Comparison of ENCODE assay signal across 11 cellular contexts in the genomic region with DNA sequence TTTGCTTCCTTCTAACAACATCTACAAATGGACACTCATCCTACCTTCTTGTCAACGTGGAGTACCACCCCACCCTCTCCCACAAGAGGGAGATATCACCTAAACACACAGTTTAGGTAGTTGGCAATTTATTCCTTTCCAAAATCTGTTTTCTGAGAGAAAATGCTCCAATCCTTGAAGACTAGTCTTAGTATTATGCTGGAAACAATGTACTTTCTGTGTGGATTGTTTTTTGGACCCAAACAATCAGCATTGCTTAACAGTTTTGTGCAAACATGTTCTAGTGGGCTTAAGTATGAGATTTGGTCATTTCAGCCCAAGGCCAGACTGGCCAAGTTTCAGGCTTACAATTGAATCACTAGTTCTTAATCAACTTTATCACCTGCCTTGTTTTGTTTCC.
DNase-seq lines count a peak whose midpoint lies in the region; TF ChIP-seq lines count a peak whose summit lies in the region.
"Had no signal": no experiment of that assay in that cellular context is flagged by ENCODE, and none has a peak within 500 bp of the region (broad histone marks: within the 10 kb centered on the region; RNA-seq: fewer than 3 reads in every experiment).

No MANE protein-coding gene starts in this region.

- TF ChIP-seq CTCF in chondrocyte (IDR thresholded peaks at IDR 0.05): peak; percentile 77
- TF ChIP-seq CTCF in GM13976 (IDR thresholded peaks at IDR 0.05; ENCODE audit: borderline replicate concordance, control extremely low read depth, extremely low read depth, insufficient read depth, missing control alignments): no peak

- DNase-seq in EL (peak; percentile 25), NAMALWA (ENCODE audit: low spot score) (peak; percentile 27), chondrocyte (ENCODE audit: low spot score) (no peak), lung microvascular endothelial cell (ENCODE audit: low read depth in 2 of 2) (peak; percentile 19 to 60), NCI-H2171 treated with DMSO at 0.1 percent for 48 hours (lab: John Stamatoyannopoulos, UW) (no peak), GM13976 (ENCODE audit: low spot score) (no peak)
- no peak for DNase-seq in effector memory CD4-positive, alpha-beta T cell
- no peak for DNase-seq in stimulated activated CD4-positive, alpha-beta T cell treated with anti-CD3 and anti-CD28 coated beads, Interleukin-15, amount 100 ng/mL, for 24 hours
- DNase-seq: NCI-H1105 treated with DMSO at 0.1 percent for 48 hours had no signal

- no peaks in the 10 kb centered on the region for H3K36me3 ChIP-seq in effector memory CD4-positive, alpha-beta T cell (ENCODE audit: control insufficient read depth, insufficient read depth, low read length)

- H3K9me3 ChIP-seq in effector memory CD4-positive, alpha-beta T cell (ENCODE audit: control insufficient read depth, low read length): no peaks in the 10 kb centered on the region
- H3K9me3 ChIP-seq: mucosa of descending colon had no signal

- H3K27ac Mint-ChIP-seq in chondrocyte (ENCODE audit: unreplicated experiment): no peak overlapping the region

- no peak overlapping the region for H3K4me3 ChIP-seq in effector memory CD4-positive, alpha-beta T cell (ENCODE audit: insufficient read depth, low read depth, low read length, poor library complexity, severe bottlenecking)
- H3K4me3 ChIP-seq: mucosa of descending colon had no signal

- H3K4me3 Mint-ChIP-seq in chondrocyte (ENCODE audit: unreplicated experiment): no peak overlapping the region
- H3K4me3 Mint-ChIP-seq: central memory CD8-positive, alpha-beta T cell had no signal

- no peaks in the 10 kb centered on the region for H3K27me3 ChIP-seq in effector memory CD4-positive, alpha-beta T cell (replicated peaks; ENCODE audit: control insufficient read depth, insufficient read depth, low read length, poor library complexity, severe bottlenecking)

- H3K27me3 Mint-ChIP-seq in chondrocyte (ENCODE audit: low read depth): no peaks in the 10 kb centered on the region

- no peaks in the 10 kb centered on the region for H3K9me3 Mint-ChIP-seq in chondrocyte (ENCODE audit: low read depth)
- H3K9me3 Mint-ChIP-seq: central memory CD8-positive, alpha-beta T cell had no signal

- no peaks in the 10 kb centered on the region for H3K4me1 ChIP-seq in effector memory CD4-positive, alpha-beta T cell (ENCODE audit: control insufficient read depth, insufficient read depth, low read length, poor library complexity, severe bottlenecking)

- no peaks in the 10 kb centered on the region for H3K36me3 Mint-ChIP-seq in chondrocyte (ENCODE audit: low read depth)

- no peaks in the 10 kb centered on the region for H3K4me1 Mint-ChIP-seq in chondrocyte (ENCODE audit: low read depth)
- H3K4me1 Mint-ChIP-seq: central memory CD8-positive, alpha-beta T cell had no signal

- H3K27ac ChIP-seq in effector memory CD4-positive, alpha-beta T cell (ENCODE audit: insufficient read depth, low read length, poor library complexity, severe bottlenecking): no peak overlapping the region

- in situ Hi-C loops in GM13976 (cut with MboI; ENCODE audit: low sequenced_read_pairs, unreplicated experiment): no loop called here

Comparison
In these comparisons a context has a peak if more than half of its experiments do, and no peak if none do; other contexts are left out.
1. DNase-seq: peak in EL (single experiment), NAMALWA (single experiment) and lung microvascular endothelial cell (2 of 2); none in chondrocyte (single experiment), effector memory CD4-positive, alpha-beta T cell (0 of 3), NCI-H2171 treated with DMSO at 0.1 percent for 48 hours (single experiment), stimulated activated CD4-positive, alpha-beta T cell treated with anti-CD3 and anti-CD28 coated beads, Interleukin-15, amount 100 ng/mL, for 24 hours (single experiment) and GM13976 (single experiment).